13 cellular contexts compared by ENCODE assay signal in the genomic region with DNA sequence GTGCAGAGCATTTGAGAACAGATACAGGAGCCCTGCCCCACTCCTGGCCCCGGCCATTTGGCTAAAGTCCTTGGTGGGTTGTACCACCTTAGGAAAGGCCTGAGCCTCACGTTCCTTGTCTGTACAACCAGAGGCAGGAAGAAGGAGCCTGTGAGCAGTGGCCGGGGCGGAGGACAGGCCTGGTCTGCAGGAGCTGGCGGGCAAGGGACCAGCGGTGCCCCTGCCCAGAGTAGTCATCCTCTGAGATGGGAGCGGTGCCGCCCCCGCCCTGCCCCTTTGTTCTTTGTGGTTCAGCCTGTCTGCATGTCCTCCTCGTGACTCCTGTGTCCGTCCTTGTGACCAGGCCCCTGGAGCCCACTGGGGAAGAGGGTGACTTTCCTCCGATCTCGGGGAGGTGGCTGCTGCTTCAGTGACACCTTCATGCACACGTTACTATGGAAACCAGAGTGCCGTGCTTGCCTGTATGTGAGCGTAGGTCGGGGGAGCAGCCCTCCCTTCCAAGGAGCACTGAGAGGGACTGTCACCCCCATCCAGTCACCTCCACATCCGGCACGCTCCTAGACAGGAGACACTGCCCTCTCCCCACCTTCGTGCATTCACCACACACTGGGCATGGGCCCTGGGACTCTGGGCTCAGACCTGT. TPM values are rescaled to one million over a fixed set of nuclear protein-coding genes. Genes with fewer than 3 reads are reported as not detected.
DNase-seq lines count a peak whose midpoint lies in the region; ATAC-seq, FAIRE-seq and TF ChIP-seq lines count a peak whose summit lies in the region.
"Had no signal": no experiment of that assay in that cellular context is flagged by ENCODE, and none has a peak within 500 bp of the region (broad histone marks: within the 10 kb centered on the region; RNA-seq: fewer than 3 reads in every experiment).

No MANE protein-coding gene starts in this region.

- H3K4me1 ChIP-seq in IMR-90 (ENCODE audit: control insufficient read depth, insufficient read depth, low read length) (no peaks in the 10 kb centered on the region), K562 (replicated peaks in 1 of 2; ENCODE audit: control insufficient read depth in 2 of 2, insufficient read depth in 2 of 2, low read length in 2 of 2) (peaks cover 0 to 21% of the 10 kb centered on the region in 2 experiments; a peak in 1 of 5 replicates), kidney (ENCODE audit: control insufficient read depth in 1 of 2, insufficient read depth in 1 of 2, low read depth in 1 of 2, low read length in 2 of 2) (no peaks in the 10 kb centered on the region), osteoblast (ENCODE audit: insufficient read depth, low read length) (no peaks in the 10 kb centered on the region)
- H3K4me1 ChIP-seq: BLaER1 had no signal

- BruUV-seq in IMR-90 (replicated peaks; lab: Mats Ljungman, UMichigan) (no TSS peak), K562 (replicated peaks; lab: Mats Ljungman, UMichigan) (no TSS peak)

- H2BK5ac ChIP-seq in IMR-90 (ENCODE audit: low read depth, low read length, poor library complexity, severe bottlenecking), result no peak overlapping the region

- no peaks in the 10 kb centered on the region for H3K9me3 Mint-ChIP-seq in activated CD4-positive, alpha-beta memory T cell treated with anti-CD3 and anti-CD28 coated beads, Interleukin-2, amount 10 ng/mL, durations not matched to agents 7 days and 5 days

- H3K27ac Mint-ChIP-seq in activated CD4-positive, alpha-beta memory T cell treated with anti-CD3 and anti-CD28 coated beads, Interleukin-2, amount 10 ng/mL, durations not matched to agents 7 days and 5 days, result no peak overlapping the region
- H3K27ac Mint-ChIP-seq: CD8-positive, alpha-beta memory T cell had no signal

- POLR2A ChIA-PET in IMR-90 (lab: Charles Lee; ENCODE audit: unreplicated experiment) (no interaction called here), K562 (lab: Yijun Ruan, JAX) (no interaction called here)
- POLR2A ChIA-PET in activated CD4-positive, alpha-beta memory T cell treated with anti-CD3 and anti-CD28 coated beads, Interleukin-2, amount 10 ng/mL, durations not matched to agents 7 days and 5 days (lab: Charles Lee), result no interaction called here

- H3K27ac ChIP-seq in IMR-90 (ENCODE audit: insufficient read depth, low read length) (no peak overlapping the region), K562 (ENCODE audit: extremely low read depth, low read depth, low read length) (no peak overlapping the region), kidney (ENCODE audit: low read depth in 2 of 2, low read length in 2 of 2) (no peak overlapping the region), osteoblast (ENCODE audit: low read depth, low read length) (no peak overlapping the region)
- H3K27ac ChIP-seq: BLaER1 had no signal

- H4K8ac ChIP-seq in IMR-90 (ENCODE audit: low read depth in 2 of 2, low read length in 2 of 2), result no peak overlapping the region

- no peak overlapping the region for H2BK15ac ChIP-seq in IMR-90 (ENCODE audit: low read depth, low read length)

- no peaks in the 10 kb centered on the region for H3K27me3 Mint-ChIP-seq in activated CD4-positive, alpha-beta memory T cell treated with anti-CD3 and anti-CD28 coated beads, Interleukin-2, amount 10 ng/mL, durations not matched to agents 7 days and 5 days

- in situ Hi-C loops in IMR-90 (cut with MboI; ENCODE audit: low sequenced_read_pairs), result no loop called here
- in situ Hi-C loops in K562 (cut with MboI), result no loop called here

- H2BK20ac ChIP-seq in IMR-90 (ENCODE audit: low read depth, low read length), result no peak overlapping the region

- TF ChIP-seq POLR2A in IMR-90 (IDR thresholded peaks at IDR 0.05; ENCODE audit: low read depth, low read length) (no peak), K562 (conservative IDR thresholded peaks at IDR 0.05) (no peak)

- dilution Hi-C loops in IMR-90 (cut with HindIII; ENCODE audit: low sequenced_read_pairs, unreplicated experiment), result no loop called here

- no peak overlapping the region for H3K18ac ChIP-seq in IMR-90 (ENCODE audit: low read depth, low read length)

- TF ChIP-seq EP300 in K562 (IDR thresholded peaks at IDR 0.05; ENCODE audit: low read length), result no peak

- DNase-seq in IMR-90 (no peak), K562 (ENCODE audit: extremely low read depth in 1 of 4, low spot score in 3 of 4) (no peak), kidney (peak; percentile 56), putamen (ENCODE audit: low spot score) (peak; percentile 64), NCI-H187 (lab: John Stamatoyannopoulos, UW) (no peak), osteoblast (ENCODE audit: insufficient read length, low spot score, missing footprints) (no peak)
- no peak for DNase-seq in activated CD4-positive, alpha-beta memory T cell treated with anti-CD3 and anti-CD28 coated beads, Interleukin-2, amount 10 ng/mL, durations not matched to agents 7 days and 5 days
- DNase-seq: CD8-positive, alpha-beta memory T cell; HCEC 1CT; KG1 had no signal

- no peak overlapping the region for H4K91ac ChIP-seq in IMR-90 (ENCODE audit: insufficient read depth, low read depth, low read length)

- no peaks in the 10 kb centered on the region for H3K79me1 ChIP-seq in IMR-90 (ENCODE audit: low read depth in 1 of 2, low read length in 2 of 2)

- no peaks in the 10 kb centered on the region for H3K9me1 ChIP-seq in IMR-90 (ENCODE audit: insufficient read depth, low read length)
- peaks cover 3% of the 10 kb centered on the region for H3K9me1 ChIP-seq in K562 (ENCODE audit: control insufficient read depth, insufficient read depth, low read length)

- H4K20me1 ChIP-seq in IMR-90 (ENCODE audit: insufficient read depth, low read length) (no peaks in the 10 kb centered on the region), K562 (replicated peaks; ENCODE audit: control insufficient read depth, insufficient read depth, low read length) (no peaks in the 10 kb centered on the region; the same call in 1 of the 2 replicates), osteoblast (ENCODE audit: insufficient read depth, low read length) (no peaks in the 10 kb centered on the region)

- peak overlapping the region; percentile 21 for H2AFZ ChIP-seq in IMR-90 (replicated peaks; ENCODE audit: low read length, poor library complexity)
- no peak overlapping the region for H2AFZ ChIP-seq in K562 (ENCODE audit: low read depth, low read length)
- H2AFZ ChIP-seq in osteoblast (ENCODE audit: low read length), result no peak overlapping the region

- no peak overlapping the region for H2AK5ac ChIP-seq in IMR-90 (ENCODE audit: low read depth, low read length)

- H4K5ac ChIP-seq in IMR-90 (ENCODE audit: low read depth, low read length), result no peak overlapping the region

- H3K4me1 Mint-ChIP-seq in activated CD4-positive, alpha-beta memory T cell treated with anti-CD3 and anti-CD28 coated beads, Interleukin-2, amount 10 ng/mL, durations not matched to agents 7 days and 5 days, result no peaks in the 10 kb centered on the region
- H3K4me1 Mint-ChIP-seq: CD8-positive, alpha-beta memory T cell had no signal

- CTCF ChIA-PET in IMR-90 (lab: Yijun Ruan, JAX) (no interaction called here), K562 (lab: Yijun Ruan, JAX; ENCODE audit: low intra/inter-chr PET ratio) (no interaction called here)
- CTCF ChIA-PET in activated CD4-positive, alpha-beta memory T cell treated with anti-CD3 and anti-CD28 coated beads, Interleukin-2, amount 10 ng/mL, durations not matched to agents 7 days and 5 days (lab: Charles Lee), result no interaction called here

- H3K4ac ChIP-seq in IMR-90 (ENCODE audit: low read depth, low read length), result no peak overlapping the region

- no peak overlapping the region for H3K23ac ChIP-seq in IMR-90 (ENCODE audit: low read depth, low read length)

- H3K9me3 ChIP-seq in IMR-90 (ENCODE audit: control insufficient read depth, insufficient read depth, low read length) (no peaks in the 10 kb centered on the region), K562 (replicated peaks; ENCODE audit: control insufficient read depth, insufficient read depth, low read depth, low read length) (no peaks in the 10 kb centered on the region), kidney (ENCODE audit: control insufficient read depth in 1 of 2, low read length in 2 of 2) (no peaks in the 10 kb centered on the region), osteoblast (ENCODE audit: low read depth, low read length) (no peaks in the 10 kb centered on the region)
- H3K9me3 ChIP-seq: BLaER1 had no signal

- ATAC-seq in IMR-90 (ENCODE audit: low read depth) (no peak), K562 (peak; percentile 10; the same call in 1 of the 3 replicates), GM18870 (IDR thresholded peaks at IDR 0.05; ENCODE audit: unreplicated experiment) (no peak)

- H3K27me3 ChIP-seq in IMR-90 (ENCODE audit: control insufficient read depth, insufficient read depth, low read length) (peaks cover 51% of the 10 kb centered on the region), K562 (ENCODE audit: control insufficient read depth in 2 of 2, insufficient read depth in 2 of 2, low read length in 2 of 2) (peaks cover 48 to 95% of the 10 kb centered on the region in 2 experiments), osteoblast (ENCODE audit: insufficient read depth, low read length) (peaks cover 20% of the 10 kb centered on the region)

- H3K36me3 ChIP-seq in IMR-90 (ENCODE audit: control insufficient read depth, insufficient read depth, low read length), result no peaks in the 10 kb centered on the region
- no peaks in the 10 kb centered on the region for H3K36me3 ChIP-seq in K562 (ENCODE audit: control insufficient read depth, insufficient read depth, low read length)
- no peaks in the 10 kb centered on the region for H3K36me3 ChIP-seq in kidney (ENCODE audit: control insufficient read depth in 1 of 2, insufficient read depth in 2 of 2, low read length in 2 of 2)
- no peaks in the 10 kb centered on the region for H3K36me3 ChIP-seq in osteoblast (ENCODE audit: insufficient read depth, low read length)
- H3K36me3 ChIP-seq: BLaER1 had no signal

- no peak overlapping the region for H3K4me3 Mint-ChIP-seq in activated CD4-positive, alpha-beta memory T cell treated with anti-CD3 and anti-CD28 coated beads, Interleukin-2, amount 10 ng/mL, durations not matched to agents 7 days and 5 days
- H3K4me3 Mint-ChIP-seq: CD8-positive, alpha-beta memory T cell had no signal

- H3K14ac ChIP-seq in IMR-90 (replicated peaks; ENCODE audit: low read depth, low read length), result no peak overlapping the region

- no peak overlapping the region for H3K9ac ChIP-seq in IMR-90 (ENCODE audit: low read depth, low read length)
- H3K9ac ChIP-seq in K562 (ENCODE audit: insufficient read depth in 1 of 2, low read depth in 2 of 2, low read length in 2 of 2), result no peak overlapping the region
- H3K9ac ChIP-seq in kidney (ENCODE audit: low read length in 2 of 2), result no peak overlapping the region
- H3K9ac ChIP-seq: BLaER1 had no signal

- no peak for FAIRE-seq in K562 (lab: Jason Lieb, UNC)
- FAIRE-seq in kidney (lab: Jason Lieb, UNC), result no peak
- FAIRE-seq: GM18507 had no signal

- H2AK9ac ChIP-seq in IMR-90 (replicated peaks; ENCODE audit: low read depth, low read length, poor library complexity), result no peak overlapping the region

- H3K79me2 ChIP-seq in K562 (ENCODE audit: control insufficient read depth, insufficient read depth, low read length) (no peaks in the 10 kb centered on the region), osteoblast (ENCODE audit: insufficient read depth, low read length) (no peaks in the 10 kb centered on the region)

- WGBS in IMR-90 (ENCODE audit: extremely low coverage in 2 of 2, insufficient read length in 1 of 2), 2 experiments, result 60% methylated on average over 5 of the region's 20 CpGs; no CpG with 5 or more reads in 1 of the 2 experiments
- 5% methylated on average over 20 of the region's 20 CpGs for WGBS in K562 (ENCODE audit: insufficient coverage, low coverage, missing lambda C conversion rate)

- no peak overlapping the region for H2BK120ac ChIP-seq in IMR-90 (ENCODE audit: low read depth, low read length)

- H3K4me2 ChIP-seq in IMR-90 (ENCODE audit: low read depth, low read length) (no peak overlapping the region), K562 (ENCODE audit: insufficient read depth, low read length) (no peak overlapping the region), osteoblast (ENCODE audit: insufficient read depth, low read length) (no peak overlapping the region)
- H3K4me2 ChIP-seq: BLaER1 had no signal

- TF ChIP-seq RAD21 in IMR-90 (IDR thresholded peaks at IDR 0.05; ENCODE audit: low read length) (no peak), K562 (CRISPR knock-in tag; conservative IDR thresholded peaks at IDR 0.05 in 1 of 2, IDR thresholded peaks at IDR 0.05 in 1 of 2) (no peak)

- intact Hi-C loops in IMR-90 (cut with micrococcal nuclease) (no loop called here), K562 (cut with micrococcal nuclease) (no loop called here), kidney (cut with DNase I) (no loop called here)

- H3K36me3 Mint-ChIP-seq in activated CD4-positive, alpha-beta memory T cell treated with anti-CD3 and anti-CD28 coated beads, Interleukin-2, amount 10 ng/mL, durations not matched to agents 7 days and 5 days (ENCODE audit: low read depth), result no peaks in the 10 kb centered on the region

- H3K4me3 ChIP-seq in IMR-90 (ENCODE audit: insufficient read depth, low read depth, low read length) (no peak overlapping the region), K562 (no peak overlapping the region), kidney (ENCODE audit: low read length in 2 of 2) (no peak overlapping the region), osteoblast (ENCODE audit: insufficient read depth, low read length) (no peak overlapping the region)
- H3K4me3 ChIP-seq: BLaER1 had no signal

- TF ChIP-seq CTCF in IMR-90 (conservative IDR thresholded peaks at IDR 0.05; ENCODE audit: low read depth, low read length) (no peak), K562 (IDR thresholded peaks at IDR 0.05 in 2 of 3, conservative IDR thresholded peaks at IDR 0.05 in 1 of 3; ENCODE audit: insufficient read depth in 2 of 3, low read depth in 1 of 3, low read length in 3 of 3) (no peak), kidney (IDR thresholded peaks at IDR 0.05; ENCODE audit: borderline replicate concordance, extremely low read depth, insufficient read depth) (no peak), osteoblast (IDR thresholded peaks at IDR 0.05; ENCODE audit: extremely low read depth, low read depth, low read length) (no peak)

- H3K56ac ChIP-seq in IMR-90 (ENCODE audit: extremely low read depth, insufficient read depth, low read length), result no peak overlapping the region

RNA-seq across cellular contexts. Expression of gene UNC5A, which starts 42.9 kb away (rescaled TPM):
- total RNA-seq in IMR-90 (2012; rRNA removed) (not detected in 2 replicates), K562 (2014; rRNA removed) (not detected in 2 replicates), K562 (2014; rRNA removed; fragmentation: Illumina TruSeq; extraction: Trizol) (not detected in 2 replicates), K562 (2015; rRNA removed; fragmentation: Illumina TruSeq; extraction: Trizol) (not detected in 2 replicates), K562 (2021) (not detected in 2 replicates), kidney (1.5 TPM), osteoblast (not detected in 2 replicates)
- polyA plus RNA-seq in IMR-90 (2012; rRNA removed) (not detected in 2 replicates), K562 (2011; rRNA removed) (not detected in 2 replicates), K562 (2014; fragmentation: Illumina TruSeq; extraction: Trizol) (not detected in 2 replicates), K562 (2014; fragmentation: Nextera tagmentation; extraction: Ambion mirVana) (not detected), K562 (2014; rRNA removed) (not detected in 2 replicates), kidney (ENCODE audit: insufficient read depth, low read depth, low replicate concordance) (not detected)
- 0.02 TPM in 1 of 2 replicates, not detected in the other for polyA plus RNA-seq in IMR-90 (2012; cell fraction: cytosol; rRNA removed)
- 0.01 and 0.11 TPM in 2 replicates for polyA plus RNA-seq in IMR-90 (2012; cell fraction: nucleus; rRNA removed; ENCODE audit: low replicate concordance)
- total RNA-seq in K562 (2011; cell fraction: chromatin; rRNA removed; ENCODE audit: low replicate concordance), result not detected in 2 replicates
- total RNA-seq in K562 (2011; cell fraction: nucleolus; rRNA removed), result not detected in 2 replicates
- not detected in 2 replicates for total RNA-seq in K562 (2011; cell fraction: nucleoplasm; rRNA removed)
- polyA plus RNA-seq in K562 (2011; cell fraction: cytosol; rRNA removed), result 0.03 TPM in 1 of 2 replicates, not detected in the other
- polyA plus RNA-seq in K562 (2011; cell fraction: nucleus; rRNA removed), result not detected in 2 replicates
- 0.06 TPM in 1 of 2 replicates, not detected in the other for polyA plus RNA-seq in K562 (2012)
- not detected in 2 replicates for polyA minus RNA-seq in K562 (2011; rRNA and poly(A)+ RNA removed)
- not detected in 2 replicates for polyA minus RNA-seq in K562 (2011; cell fraction: cytosol; rRNA and poly(A)+ RNA removed)
- polyA minus RNA-seq in K562 (2011; cell fraction: nucleus; rRNA and poly(A)+ RNA removed), result not detected in 2 replicates
- total RNA-seq in activated CD4-positive, alpha-beta memory T cell treated with anti-CD3 and anti-CD28 coated beads, Interleukin-2, amount 10 ng/mL, durations not matched to agents 7 days and 5 days, result not detected
- total RNA-seq: CD8-positive, alpha-beta memory T cell had no signal
- polyA plus RNA-seq: CD8-positive, alpha-beta memory T cell had no signal

RNA-seq across cellular contexts. Expression of gene HK3, which starts 45.9 kb away (rescaled TPM):
- total RNA-seq in IMR-90 (2012; rRNA removed), result not detected in 2 replicates
- polyA plus RNA-seq in IMR-90 (2012; rRNA removed), result not detected in 2 replicates
- not detected in 2 replicates for polyA plus RNA-seq in IMR-90 (2012; cell fraction: cytosol; rRNA removed)
- 0.05 and 0.15 TPM in 2 replicates for polyA plus RNA-seq in IMR-90 (2012; cell fraction: nucleus; rRNA removed; ENCODE audit: low replicate concordance)
- not detected in 2 replicates for total RNA-seq in K562 (2011; cell fraction: chromatin; rRNA removed; ENCODE audit: low replicate concordance)
- not detected in 2 replicates for total RNA-seq in K562 (2011; cell fraction: nucleolus; rRNA removed)
- not detected in 2 replicates for total RNA-seq in K562 (2011; cell fraction: nucleoplasm; rRNA removed)
- total RNA-seq in K562 (2014; rRNA removed), result 0.08 TPM in 1 of 2 replicates, not detected in the other
- not detected in 2 replicates for total RNA-seq in K562 (2014; rRNA removed; fragmentation: Illumina TruSeq; extraction: Trizol)
- total RNA-seq in K562 (2015; rRNA removed; fragmentation: Illumina TruSeq; extraction: Trizol), result not detected in 2 replicates
- total RNA-seq in K562 (2021), result 0.16 TPM in 1 of 2 replicates, not detected in the other
- polyA plus RNA-seq in K562 (2011; rRNA removed), result not detected in 2 replicates
- polyA plus RNA-seq in K562 (2011; cell fraction: cytosol; rRNA removed), result not detected in 2 replicates
- polyA plus RNA-seq in K562 (2011; cell fraction: nucleus; rRNA removed), result 0.06 and 0.08 TPM in 2 replicates
- not detected in 2 replicates for polyA plus RNA-seq in K562 (2012)
- not detected in 2 replicates for polyA plus RNA-seq in K562 (2014; fragmentation: Illumina TruSeq; extraction: Trizol)
- not detected for polyA plus RNA-seq in K562 (2014; fragmentation: Nextera tagmentation; extraction: Ambion mirVana)
- polyA plus RNA-seq in K562 (2014; rRNA removed), result not detected in 2 replicates
- polyA minus RNA-seq in K562 (2011; rRNA and poly(A)+ RNA removed), result not detected in 2 replicates
- polyA minus RNA-seq in K562 (2011; cell fraction: cytosol; rRNA and poly(A)+ RNA removed), result not detected in 2 replicates
- polyA minus RNA-seq in K562 (2011; cell fraction: nucleus; rRNA and poly(A)+ RNA removed), result not detected in 2 replicates
- 21.2 TPM for total RNA-seq in kidney
- polyA plus RNA-seq in kidney (ENCODE audit: insufficient read depth, low read depth, low replicate concordance), result 2.0 TPM
- under 1 TPM in 1 of 2 experiments, not detected in 1; 0.33 TPM for total RNA-seq in activated CD4-positive, alpha-beta memory T cell treated with anti-CD3 and anti-CD28 coated beads, Interleukin-2, amount 10 ng/mL, durations not matched to agents 7 days and 5 days
- under 0.01 and 1.8 TPM in 2 replicates for total RNA-seq in osteoblast
- polyA plus RNA-seq: CD8-positive, alpha-beta memory T cell had no signal

Comparison
In these comparisons a context has a peak if more than half of its experiments do, and no peak if none do; other contexts are left out.
1. DNase-seq: peak in kidney (single experiment) and putamen (single experiment); none in IMR-90 (single experiment), K562 (0 of 4), activated CD4-positive, alpha-beta memory T cell treated with anti-CD3 and anti-CD28 coated beads, Interleukin-2, amount 10 ng/mL, durations not matched to agents 7 days and 5 days (single experiment), NCI-H187 (0 of 2) and osteoblast (single experiment).